In the genomic region with DNA sequence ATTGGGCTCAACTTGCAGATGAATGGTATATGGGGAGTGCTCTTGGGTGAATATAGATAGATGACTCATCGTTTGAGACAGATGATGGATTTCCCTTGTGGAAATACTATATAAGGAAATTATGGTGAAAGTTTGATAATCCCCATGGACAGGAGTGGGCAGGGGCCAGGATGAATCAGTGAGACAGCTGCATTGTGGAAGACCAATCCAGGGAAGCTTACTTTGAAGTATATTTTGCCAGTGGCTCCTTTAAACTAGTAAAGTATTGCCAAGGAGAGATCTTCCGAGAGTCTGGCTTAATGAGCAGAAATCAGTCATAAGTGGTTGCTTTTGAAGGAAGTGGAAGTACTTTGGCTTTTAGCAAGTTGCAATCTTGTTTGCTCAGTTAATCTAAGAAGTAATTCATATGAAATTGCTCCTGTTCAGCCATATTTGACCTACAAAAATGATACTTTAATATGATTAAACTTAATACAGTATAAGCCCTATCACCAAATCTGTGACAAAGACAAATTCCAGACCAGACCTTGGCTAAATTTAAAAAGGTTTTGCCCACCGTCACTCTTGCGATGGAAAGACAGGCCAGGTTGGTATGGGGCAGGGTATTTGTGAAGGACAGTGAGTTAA, we compare ENCODE assay signal across 18 cellular contexts. TPM values are rescaled to one million over a fixed set of nuclear protein-coding genes. Genes with fewer than 3 reads are reported as not detected.
DNase-seq lines count a peak whose midpoint lies in the region; FAIRE-seq and TF ChIP-seq lines count a peak whose summit lies in the region.
"Had no signal": no experiment of that assay in that cellular context is flagged by ENCODE, and none has a peak within 500 bp of the region (broad histone marks: within the 10 kb centered on the region; RNA-seq: fewer than 3 reads in every experiment).

No MANE protein-coding gene starts in this region.

- no peaks in the 10 kb centered on the region for H3K36me3 Mint-ChIP-seq in type B pancreatic cell
- H3K36me3 Mint-ChIP-seq: CD8-positive, alpha-beta T cell; natural killer cell had no signal

- H3K9me3 ChIP-seq in sigmoid colon, result no peaks in the 10 kb centered on the region
- H3K9me3 ChIP-seq: SJSA1 had no signal

- H3K9me3 Mint-ChIP-seq in type B pancreatic cell, result peaks cover 6% of the 10 kb centered on the region

- peaks cover 0 to 23% (median 13%) of the 10 kb centered on the region in 4 donors for H3K4me1 ChIP-seq in sigmoid colon
- H3K4me1 ChIP-seq: SJSA1 had no signal

- peaks cover 5% of the 10 kb centered on the region for H3K4me1 Mint-ChIP-seq in type B pancreatic cell (ENCODE audit: unreplicated experiment)
- H3K4me1 Mint-ChIP-seq: natural killer cell had no signal

- peaks cover 7% of the 10 kb centered on the region for H3K27me3 Mint-ChIP-seq in type B pancreatic cell

- H3K27ac ChIP-seq in sigmoid colon, result peak overlapping the region in 3 of 4 donors; percentile 45 to 61 (median 46)
- H3K27ac ChIP-seq: SJSA1 had no signal

- FAIRE-seq in RCC 7860 (lab: Jason Lieb, UNC), result no peak

- intact Hi-C loops in sigmoid colon (cut with DNase I), result no loop called here

- no peaks in the 10 kb centered on the region for H3K27me3 ChIP-seq in sigmoid colon
- H3K27me3 ChIP-seq: SJSA1 had no signal

- no peak overlapping the region for H3K4me3 ChIP-seq in sigmoid colon
- H3K4me3 ChIP-seq: SJSA1 had no signal

- H3K36me3 ChIP-seq in sigmoid colon, result no peaks in the 10 kb centered on the region
- H3K36me3 ChIP-seq: SJSA1 had no signal

- TF ChIP-seq CTCF in sigmoid colon (IDR thresholded peaks at IDR 0.05), result no peak
- TF ChIP-seq CTCF in type B pancreatic cell (conservative IDR thresholded peaks at IDR 0.05), result no peak

- TF ChIP-seq POLR2A in sigmoid colon (IDR thresholded peaks at IDR 0.05), result no peak

- peak; percentile 50 for DNase-seq in ELR (ENCODE audit: low read depth)
- peak; percentile 70 for DNase-seq in RCC 7860 (ENCODE audit: low spot score)
- peak; percentile 14 for DNase-seq in fibroblast of gingiva (ENCODE audit: low read depth)
- DNase-seq in sigmoid colon, result no peak
- no peak for DNase-seq in RPMI8226
- no peak for DNase-seq in type B pancreatic cell (ENCODE audit: extremely low spot score, unreplicated experiment)
- DNase-seq in NCI-H2196 treated with DMSO at 0.1 percent for 48 hours (lab: John Stamatoyannopoulos, UW; ENCODE audit: unreplicated experiment), result no peak
- DNase-seq in DMS114 treated with DMSO at 0.1 percent for 48 hours (lab: John Stamatoyannopoulos, UW; ENCODE audit: unreplicated experiment), result no peak
- DNase-seq: activated gamma-delta T cell treated with Interleukin-2 at 50 U/mL for 16 hours; CD8-positive, alpha-beta T cell; effector CD8-positive, alpha-beta T cell; head of caudate nucleus; HFFc6; natural killer cell; NCI-H1694; NCI-H774; right cardiac atrium had no signal

- 53 to 75% methylated on average over 4 of the region's 4 CpGs for WGBS in sigmoid colon, 2 donors

- H3K27ac Mint-ChIP-seq in type B pancreatic cell, result no peak overlapping the region
- H3K27ac Mint-ChIP-seq: CD8-positive, alpha-beta T cell; HFFc6; natural killer cell had no signal

- H3K4me3 Mint-ChIP-seq in type B pancreatic cell, result no peak overlapping the region
- H3K4me3 Mint-ChIP-seq: CD8-positive, alpha-beta T cell; HFFc6; natural killer cell had no signal

- no peak for TF ChIP-seq EP300 in sigmoid colon (IDR thresholded peaks at IDR 0.05)

RNA-seq across cellular contexts. Expression of gene TNC, which starts 9.3 kb away (rescaled TPM):
- total RNA-seq in sigmoid colon (100 to 1,000 TPM; 127 to 742 (median 590) TPM), type B pancreatic cell (ENCODE audit: low replicate concordance) (16.1 and 95.2 TPM in 2 replicates)
- polyA plus RNA-seq in sigmoid colon, result 10 to 100 TPM in 1 of 3 donors, 1 to 10 TPM in 1, under 1 TPM in 1; 0.69 to 37.8 (median 1.2) TPM
- total RNA-seq: CD8-positive, alpha-beta T cell; natural killer cell had no signal

Comparison
In these comparisons a context has a peak if more than half of its experiments do, and no peak if none do; other contexts are left out.
1. DNase-seq: peak in ELR (single experiment), RCC 7860 (single experiment) and fibroblast of gingiva (single experiment); none in sigmoid colon (single experiment), RPMI8226 (single experiment), type B pancreatic cell (single experiment), NCI-H2196 treated with DMSO at 0.1 percent for 48 hours (single experiment) and DMS114 treated with DMSO at 0.1 percent for 48 hours (single experiment).